Comparison of ENCODE assay signal across 1 cellular context in genomic region chr2:112645396-112646101, GRCh38.
TF ChIP-seq lines count a peak whose summit lies in the region.

Gene SLC20A1 (plus strand): TSS chr2:112645939. CDS start chr2:112646829, 890 bp downstream.

TF ChIP-seq in H1, 55 proteins besides CTCF, POLR2A, EP300 and RAD21 (continued from another document):
- TF ChIP-seq KDM4A (IDR thresholded peaks at IDR 0.05; ENCODE audit: low read depth, low read length, severe bottlenecking) (peak; percentile 82), SIN3A (conservative IDR thresholded peaks at IDR 0.05 in 1 of 2, IDR thresholded peaks at IDR 0.05 in 1 of 2; ENCODE audit: low read depth in 1 of 2, low read length in 2 of 2) (peak; percentile 60 to 61; a peak in 2 of 4 replicates), YY1 (IDR thresholded peaks at IDR 0.05; ENCODE audit: low read depth, low read length) (peak; percentile 89), FOSL1 (IDR thresholded peaks at IDR 0.05; ENCODE audit: insufficient read depth, low read depth, low read length) (0 out of 2 replicates have a peak, but pooled peaks have one; percentile 32), GTF2F1 (IDR thresholded peaks at IDR 0.05; ENCODE audit: borderline replicate concordance, low read depth, low read length) (peak; percentile 20; the same call in 1 of the 2 replicates), MAX (IDR thresholded peaks at IDR 0.05) (peak; percentile 67), RBBP5 (IDR thresholded peaks at IDR 0.05; ENCODE audit: borderline replicate concordance, low read depth, low read length) (peak; percentile 44; the same call in 1 of the 2 replicates), NANOG (IDR thresholded peaks at IDR 0.05; ENCODE audit: insufficient read depth, low read depth, low read length, poor library complexity, severe bottlenecking) (no peak), TAF7 (optimal IDR thresholded peaks at IDR 0.05; ENCODE audit: borderline replicate concordance, low read depth, low read length) (peak; percentile 79), JUND (IDR thresholded peaks at IDR 0.05; ENCODE audit: low read length) (no peak), CTBP2 (IDR thresholded peaks at IDR 0.05; ENCODE audit: borderline replicate concordance, insufficient read depth, insufficient read length, low read length) (peak; percentile 76), TBP (IDR thresholded peaks at IDR 0.05; ENCODE audit: low read depth, low read length) (peak; percentile 95), POLR2AphosphoS5 (IDR thresholded peaks at IDR 0.05; ENCODE audit: low read depth, low read length) (peak; percentile 88), JUN (IDR thresholded peaks at IDR 0.05; ENCODE audit: low read depth, low read length) (no peak)
